19 cellular contexts compared by ENCODE assay signal in the genomic region with DNA sequence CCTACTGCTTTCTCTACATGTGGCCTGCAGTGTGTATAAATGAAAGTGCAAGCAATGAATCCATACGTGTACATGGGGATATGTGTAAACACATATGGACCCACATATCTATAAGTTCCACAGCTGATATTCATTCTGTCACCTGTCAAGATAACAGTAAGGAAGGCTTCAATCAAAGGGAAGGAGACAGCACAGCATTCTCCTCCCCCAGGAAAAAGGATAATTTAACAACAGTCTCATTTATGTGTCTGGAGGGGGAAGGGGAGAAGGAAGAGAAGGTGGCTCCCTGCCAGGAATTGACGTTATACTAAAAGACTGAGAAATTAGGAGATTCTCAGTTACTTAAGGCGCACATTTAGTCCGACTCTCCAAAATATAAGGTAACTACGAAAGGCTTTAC.
"Had no signal": no experiment of that assay in that cellular context is flagged by ENCODE, and none has a peak within 500 bp of the region (broad histone marks: within the 10 kb centered on the region; RNA-seq: fewer than 3 reads in every experiment).

No MANE protein-coding gene starts in this region.

- H3K27ac Mint-ChIP-seq: activated naive CD4-positive, alpha-beta T cell treated with anti-CD3 and anti-CD28 coated beads for 36 hours; activated T-helper 17 cell treated with anti-CD3 and anti-CD28 coated beads, Interleukin-2, amount 50 U/mL, for 72 hours; effector memory CD8-positive, alpha-beta T cell had no signal

- H3K4me3 ChIP-seq: lower lobe of right lung, right atrium auricular region had no signal

- DNase-seq: activated CD4-positive, alpha-beta T cell treated with anti-CD3 and anti-CD28 coated beads for 1 hour; activated CD4-positive, alpha-beta T cell treated with anti-CD3 and anti-CD28 coated beads, Interleukin-2, amount 50 U/mL, for 4 hours; activated naive CD4-positive, alpha-beta T cell treated with anti-CD3 and anti-CD28 coated beads for 36 hours; activated T-cell treated with anti-CD3 and anti-CD28 coated beads for 4 hours; brain microvascular endothelial cell; dermis blood vessel endothelial cell; effector memory CD8-positive, alpha-beta T cell; foreskin keratinocyte; glutamatergic neuron; lower lobe of right lung; midbrain; occipital lobe; stimulated activated CD4-positive, alpha-beta T cell treated with anti-CD3 and anti-CD28 coated beads, Interleukin-2, amount 100 ng/mL, for 48 hours; stimulated activated naive B cell treated with anti-CD40 and anti-IgM and Interleukin-4, amounts not matched to agents 10 μg/mL and 1 μg/mL and 100 μg/mL, for 72 hours; substantia nigra; T1000; trophoblast cell had no signal

- H3K9me3 Mint-ChIP-seq: activated naive CD4-positive, alpha-beta T cell treated with anti-CD3 and anti-CD28 coated beads for 36 hours; activated T-helper 17 cell treated with anti-CD3 and anti-CD28 coated beads, Interleukin-2, amount 50 U/mL, for 72 hours; effector memory CD8-positive, alpha-beta T cell; stimulated activated naive B cell treated with anti-CD40 and anti-IgM and Interleukin-4, amounts not matched to agents 10 μg/mL and 1 μg/mL and 100 μg/mL, for 72 hours had no signal

- H3K27ac ChIP-seq: brain microvascular endothelial cell, foreskin keratinocyte, lower lobe of right lung, right atrium auricular region had no signal

- ATAC-seq: activated T-helper 17 cell treated with anti-CD3 and anti-CD28 coated beads, Interleukin-2, amount 50 U/mL, for 72 hours; effector memory CD8-positive, alpha-beta T cell; foreskin keratinocyte had no signal

- H3K27me3 Mint-ChIP-seq: activated T-helper 17 cell treated with anti-CD3 and anti-CD28 coated beads, Interleukin-2, amount 50 U/mL, for 72 hours; effector memory CD8-positive, alpha-beta T cell; stimulated activated naive B cell treated with anti-CD40 and anti-IgM and Interleukin-4, amounts not matched to agents 10 μg/mL and 1 μg/mL and 100 μg/mL, for 72 hours had no signal

- H3K4me3 Mint-ChIP-seq: activated naive CD4-positive, alpha-beta T cell treated with anti-CD3 and anti-CD28 coated beads for 36 hours; activated T-helper 17 cell treated with anti-CD3 and anti-CD28 coated beads, Interleukin-2, amount 50 U/mL, for 72 hours; effector memory CD8-positive, alpha-beta T cell; stimulated activated naive B cell treated with anti-CD40 and anti-IgM and Interleukin-4, amounts not matched to agents 10 μg/mL and 1 μg/mL and 100 μg/mL, for 72 hours had no signal

- H3K9me3 ChIP-seq: lower lobe of right lung, right atrium auricular region had no signal

- H3K36me3 ChIP-seq: brain microvascular endothelial cell, lower lobe of right lung, right atrium auricular region had no signal

- H3K4me1 ChIP-seq: foreskin keratinocyte had no signal

- H3K27me3 ChIP-seq: brain microvascular endothelial cell, foreskin keratinocyte, right atrium auricular region had no signal
